ENCODE assay signal across 9 cellular contexts in the genomic region with DNA sequence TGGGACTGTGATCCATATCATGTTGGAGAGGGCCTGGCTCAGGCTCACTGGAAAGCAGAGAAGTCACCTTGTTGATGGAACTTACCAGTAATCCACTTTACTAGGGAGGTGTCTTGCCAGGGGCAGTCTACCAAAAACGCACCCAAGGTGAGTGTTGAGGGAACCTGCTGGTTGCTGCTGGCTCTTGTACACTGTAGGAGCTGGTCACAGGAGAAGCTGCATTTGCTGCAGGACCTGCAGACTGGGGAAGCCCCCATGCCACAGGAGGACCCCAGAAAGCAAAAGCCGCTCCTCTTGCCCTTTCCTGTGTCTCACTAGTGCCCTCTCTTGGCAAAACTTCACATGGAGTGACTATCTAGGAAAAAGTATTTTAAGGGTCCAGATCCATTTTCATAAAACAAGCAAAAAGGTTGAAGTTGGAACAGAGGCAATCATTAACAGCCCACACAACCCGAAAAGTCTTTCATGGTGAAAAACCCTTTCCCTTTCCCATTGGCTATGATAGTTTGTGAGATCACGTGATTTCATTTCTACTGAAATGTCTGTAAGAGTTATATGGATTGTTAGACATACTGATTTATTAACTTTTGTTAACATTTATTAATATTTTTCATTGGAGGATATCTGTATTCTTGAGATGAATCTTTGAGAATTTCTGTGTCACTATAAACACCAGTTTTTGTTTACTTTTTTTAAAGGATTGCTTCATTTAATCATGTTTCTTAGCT. TPM values are rescaled to one million over a fixed set of nuclear protein-coding genes. Genes with fewer than 3 reads are reported as not detected.
A peak's percentile ranks its signal among the peaks of the same experiment; 100 is the strongest.
DNase-seq lines count a peak whose midpoint lies in the region; ATAC-seq and TF ChIP-seq lines count a peak whose summit lies in the region.
"Had no signal": no experiment of that assay in that cellular context is flagged by ENCODE, and none has a peak within 500 bp of the region (broad histone marks: within the 10 kb centered on the region; RNA-seq: fewer than 3 reads in every experiment).

No MANE protein-coding gene starts in this region.

- no peaks in the 10 kb centered on the region for H3K9me3 ChIP-seq in Panc1 (ENCODE audit: control insufficient read depth, insufficient read depth, low read depth, low read length)

- DNase-seq in AG04449 (ENCODE audit: low read depth, low spot score) (no peak), Panc1 (ENCODE audit: low read depth, low spot score) (peak; percentile 67), fibroblast of peridontal ligament (ENCODE audit: extremely low read depth) (peak; percentile 58), renal cortical epithelial cell (ENCODE audit: low read depth) (peak; percentile 38)
- DNase-seq in central memory CD4-positive, alpha-beta T cell: no peak

- H3K4me1 ChIP-seq in Panc1 (ENCODE audit: control insufficient read depth, insufficient read depth, low read length): peaks cover 20% of the 10 kb centered on the region

- H3K27me3 ChIP-seq in Panc1 (ENCODE audit: control insufficient read depth, insufficient read depth, low read length): no peaks in the 10 kb centered on the region

- POLR2A ChIA-PET in AG04449 (lab: Yijun Ruan, JAX) (interaction anchor here (0.6 kb wide), 1 partner anchor 465 kb away, joined by 3 read pairs; no protein-coding TSS in a partner anchor), Panc1 (lab: Charles Lee) (interaction anchor here (0.6 kb wide), 1 partner anchor 163 kb away, joined by 4 read pairs; no protein-coding TSS in a partner anchor)

- TF ChIP-seq CTCF in AG04449 (IDR thresholded peaks at IDR 0.05; ENCODE audit: insufficient read depth, low read length, missing control alignments) (peak; percentile 44), GM12874 (IDR thresholded peaks at IDR 0.05; ENCODE audit: insufficient read depth, low read depth, low read length) (peak; percentile 61; the same call in 1 of the 2 replicates), Panc1 (IDR thresholded peaks at IDR 0.05) (peak; percentile 98)

- H3K4me3 ChIP-seq in AG04449 (ENCODE audit: low read depth, low read length): no peak overlapping the region
- peak overlapping the region; percentile 8 to 35; a peak in 2 of 4 replicates for H3K4me3 ChIP-seq in Panc1 (ENCODE audit: low read depth in 2 of 2, low read length in 2 of 2)

- CTCF ChIA-PET in AG04449 (lab: Yijun Ruan, JAX): interaction anchor here (0.6 to 2.8 kb wide), 11 partner anchors 9 to 581 kb away, joined by 3 to 10 read pairs (median 4); no protein-coding TSS in a partner anchor
- CTCF ChIA-PET in Panc1 (lab: Charles Lee): interaction anchor here (1.0 to 1.4 kb wide), 4 partner anchors 9 to 57 kb away, joined by 3 read pairs; no protein-coding TSS in a partner anchor

- intact Hi-C loops in Panc1 (cut with micrococcal nuclease; ENCODE audit: unreplicated experiment): no loop called here

- in situ Hi-C loops in Panc1 (cut with HindIII; ENCODE audit: low pct_unique_long_range_greater_than_20kb, low sequenced_read_pairs): no loop called here

- H3K36me3 ChIP-seq in Panc1 (ENCODE audit: control insufficient read depth, insufficient read depth, low read length): no peaks in the 10 kb centered on the region

- no TSS peak for BruUV-seq in Panc1 (replicated peaks; lab: Mats Ljungman, UMichigan)

- peak overlapping the region; percentile 63 for H3K27ac ChIP-seq in Panc1 (ENCODE audit: low read length)
- H3K27ac ChIP-seq: epithelial cell of prostate had no signal

- ATAC-seq in Panc1: peak; percentile 82
- no peak for ATAC-seq in GM19035 (IDR thresholded peaks at IDR 0.05; ENCODE audit: unreplicated experiment)
- ATAC-seq in GM18867 (IDR thresholded peaks at IDR 0.05; ENCODE audit: unreplicated experiment): no peak

RNA-seq across cellular contexts. Expression of a gene that starts 59.2 kb away (rescaled TPM):
- total RNA-seq in Panc1 (2021; ENCODE audit: unreplicated experiment): 103 TPM
- 32.3 TPM for polyA plus RNA-seq in Panc1 (2012; ENCODE audit: insufficient read length)
- 48.1 and 68.5 TPM in 2 replicates for total RNA-seq in renal cortical epithelial cell

Comparison
In these comparisons a context has a peak if more than half of its experiments do, and no peak if none do; other contexts are left out.
1. DNase-seq: peak in Panc1 (single experiment), fibroblast of peridontal ligament (single experiment) and renal cortical epithelial cell (single experiment); none in AG04449 (single experiment) and central memory CD4-positive, alpha-beta T cell (single experiment).
2. CTCF ChIP-seq: peak in every context shown above with its lines; median percentile 98 in Panc1; 61 in GM12874; 44 in AG04449.